ENCODE assay signal across 18 cellular contexts in genomic region chr10:126576336-126576735, GRCh38.
DNase-seq lines count a peak whose midpoint lies in the region; ATAC-seq and TF ChIP-seq lines count a peak whose summit lies in the region.
"Had no signal": no experiment of that assay in that cellular context is flagged by ENCODE, and none has a peak within 500 bp of the region (broad histone marks: within the 10 kb centered on the region; RNA-seq: fewer than 3 reads in every experiment).

No MANE protein-coding gene starts in this region.

- H3K36me3 ChIP-seq in breast epithelium: no peaks in the 10 kb centered on the region

- POLR2A ChIA-PET in MCF 10A (lab: Yijun Ruan, JAX): no interaction called here

- no peak overlapping the region for H3K27ac Mint-ChIP-seq in MCF 10A (ENCODE audit: low read depth, unreplicated experiment)

- H3K36me3 Mint-ChIP-seq in MCF 10A (ENCODE audit: insufficient read depth, unreplicated experiment): no peaks in the 10 kb centered on the region

- H3K9me3 Mint-ChIP-seq in MCF 10A (ENCODE audit: unreplicated experiment): no peaks in the 10 kb centered on the region

- H3K4me3 Mint-ChIP-seq in MCF 10A (ENCODE audit: unreplicated experiment): no peak overlapping the region

- H3K4me1 ChIP-seq in breast epithelium: no peaks in the 10 kb centered on the region
- H3K4me1 ChIP-seq: A549 had no signal

- no peak overlapping the region for H3K27ac ChIP-seq in breast epithelium
- H3K27ac ChIP-seq: A549, C4-2B had no signal

- no peak for ATAC-seq in GM18861 (IDR thresholded peaks at IDR 0.05; ENCODE audit: unreplicated experiment)
- ATAC-seq: A549, HepG2 had no signal

- H3K4me3 ChIP-seq in breast epithelium: no peak overlapping the region
- no peak overlapping the region for H3K4me3 ChIP-seq in fibroblast of pulmonary artery (replicated peaks; ENCODE audit: low read depth, low read length)
- H3K4me3 ChIP-seq: A549 had no signal

- TF ChIP-seq CTCF in MCF 10A (IDR thresholded peaks at IDR 0.05; ENCODE audit: unreplicated experiment) (no peak), breast epithelium (IDR thresholded peaks at IDR 0.05) (no peak), fibroblast of pulmonary artery (IDR thresholded peaks at IDR 0.05; ENCODE audit: low read length, missing control alignments) (no peak)

- no peaks in the 10 kb centered on the region for H3K27me3 Mint-ChIP-seq in MCF 10A (ENCODE audit: insufficient read depth, unreplicated experiment)

- no peak for TF ChIP-seq POLR2A in breast epithelium (IDR thresholded peaks at IDR 0.05)

- peaks cover 11% of the 10 kb centered on the region for H3K4me1 Mint-ChIP-seq in MCF 10A (ENCODE audit: insufficient read depth, unreplicated experiment)

- CTCF ChIA-PET in MCF 10A (lab: Yijun Ruan, JAX): interaction anchor here (0.6 kb wide), 2 partner anchors 59 to 533 kb away, joined by 3 read pairs; no protein-coding TSS in a partner anchor

- H3K27me3 ChIP-seq in breast epithelium: no peaks in the 10 kb centered on the region

- intact Hi-C loops in MCF 10A (cut with micrococcal nuclease) (no loop called here), breast epithelium (cut with DNase I; ENCODE audit: low total_unique reads) (no loop called here)

- H3K9me3 ChIP-seq in breast epithelium: peaks cover 0 to 5% of the 10 kb centered on the region in 2 donors

- BruUV-seq in MCF 10A (replicated peaks; lab: Mats Ljungman, UMichigan): no TSS peak

- peak; percentile 45 for DNase-seq in MCF 10A (ENCODE audit: unreplicated experiment)
- no peak for DNase-seq in breast epithelium (ENCODE audit: low spot score in 2 of 2)
- peak; percentile 61 for DNase-seq in astrocyte of the hippocampus (ENCODE audit: low read depth, low spot score)
- DNase-seq in fibroblast of pulmonary artery (ENCODE audit: low read depth): peak; percentile 11
- no peak for DNase-seq in activated naive CD4-positive, alpha-beta T cell treated with anti-CD3 and anti-CD28 coated beads, Interleukin-2, amount 50 U/mL, for 16 hours
- DNase-seq in NCI-H187 (lab: John Stamatoyannopoulos, UW): no peak
- no peak for DNase-seq in effector CD4-positive, alpha-beta T cell
- DNase-seq: COR-L47; DMS153; NCI-H2029; NCI-H2227 treated with DMSO at 0.1 percent for 48 hours; NCI-H526; NK-92 treated with Interleukin-12 subunit alpha and Interleukin-12 subunit beta, amount 100 ng/mL, for 24 hours; OCI-M1 had no signal

Comparison
In these comparisons a context has a peak if more than half of its experiments do, and no peak if none do; other contexts are left out.
1. DNase-seq: peak in MCF 10A (single experiment), astrocyte of the hippocampus (single experiment) and fibroblast of pulmonary artery (single experiment); none in breast epithelium (0 of 2), activated naive CD4-positive, alpha-beta T cell treated with anti-CD3 and anti-CD28 coated beads, Interleukin-2, amount 50 U/mL, for 16 hours (single experiment), NCI-H187 (0 of 2) and effector CD4-positive, alpha-beta T cell (single experiment).